In genomic region chr6:33716890-33717632, GRCh38 we compare ENCODE assay signal across 16 cellular contexts. TPM values are rescaled to one million over a fixed set of nuclear protein-coding genes. Genes with fewer than 3 reads are reported as not detected.
DNase-seq lines count a peak whose midpoint lies in the region; ATAC-seq and TF ChIP-seq lines count a peak whose summit lies in the region.
"Had no signal": no experiment of that assay in that cellular context is flagged by ENCODE, and none has a peak within 500 bp of the region (broad histone marks: within the 10 kb centered on the region; RNA-seq: fewer than 3 reads in every experiment).

No MANE protein-coding gene starts in this region.

- H3K36me3 Mint-ChIP-seq in activated T-helper 1 cell treated with anti-CD3 and anti-CD28 coated beads, Interleukin-12 subunit alpha, Interleukin-12 subunit beta, Interleukin-2, Interleukin-4 antibody, amounts not matched to agents 30 ng/mL and 10 ng/mL and 1 ng/mL, durations not matched to agents 14 hours and 24 hours and 36 hours (ENCODE audit: low read depth): no peaks in the 10 kb centered on the region
- H3K36me3 Mint-ChIP-seq: brain; memory B cell; neural progenitor cell; stimulated activated naive B cell treated with anti-CD40 and anti-IgM and Interleukin-4, amounts not matched to agents 10 μg/mL and 1 μg/mL and 100 μg/mL, for 72 hours had no signal

- no peak overlapping the region for H3K4me3 Mint-ChIP-seq in activated T-helper 1 cell treated with anti-CD3 and anti-CD28 coated beads, Interleukin-12 subunit alpha, Interleukin-12 subunit beta, Interleukin-2, Interleukin-4 antibody, amounts not matched to agents 30 ng/mL and 10 ng/mL and 1 ng/mL, durations not matched to agents 14 hours and 24 hours and 36 hours
- H3K4me3 Mint-ChIP-seq: memory B cell; neural progenitor cell; stimulated activated naive B cell treated with anti-CD40 and anti-IgM and Interleukin-4, amounts not matched to agents 10 μg/mL and 1 μg/mL and 100 μg/mL, for 72 hours had no signal

- H3K4me1 Mint-ChIP-seq in activated T-helper 1 cell treated with anti-CD3 and anti-CD28 coated beads, Interleukin-12 subunit alpha, Interleukin-12 subunit beta, Interleukin-2, Interleukin-4 antibody, amounts not matched to agents 30 ng/mL and 10 ng/mL and 1 ng/mL, durations not matched to agents 14 hours and 24 hours and 36 hours (ENCODE audit: low read depth): peaks cover 1% of the 10 kb centered on the region

- no peak for TF ChIP-seq CTCF in epithelial cell of esophagus (IDR thresholded peaks at IDR 0.05; ENCODE audit: insufficient read depth, low read depth, low read length, missing control alignments)
- TF ChIP-seq CTCF in psoas muscle (IDR thresholded peaks at IDR 0.05): no peak

- intact Hi-C loops in psoas muscle (cut with DNase I): no loop called here
- intact Hi-C loops in activated T-helper 1 cell treated with anti-CD3 and anti-CD28 coated beads, Interleukin-12 subunit alpha, Interleukin-12 subunit beta, Interleukin-2, Interleukin-4 antibody, amounts not matched to agents 30 ng/mL and 10 ng/mL and 1 ng/mL, durations not matched to agents 14 hours and 24 hours and 36 hours (cut with micrococcal nuclease): loop anchor here (10.0 kb wide), 1 partner anchor 512 kb away; the partner anchor contains the start of genes HSD17B8, RING1, RXRB and SLC39A7

- H3K27ac Mint-ChIP-seq in activated T-helper 1 cell treated with anti-CD3 and anti-CD28 coated beads, Interleukin-12 subunit alpha, Interleukin-12 subunit beta, Interleukin-2, Interleukin-4 antibody, amounts not matched to agents 30 ng/mL and 10 ng/mL and 1 ng/mL, durations not matched to agents 14 hours and 24 hours and 36 hours: no peak overlapping the region
- H3K27ac Mint-ChIP-seq: memory B cell; neural progenitor cell; stimulated activated naive B cell treated with anti-CD40 and anti-IgM and Interleukin-4, amounts not matched to agents 10 μg/mL and 1 μg/mL and 100 μg/mL, for 72 hours had no signal

- no peak overlapping the region for H3K4me3 ChIP-seq in epithelial cell of esophagus (ENCODE audit: low read length)
- no peak overlapping the region for H3K4me3 ChIP-seq in psoas muscle
- H3K4me3 ChIP-seq: dorsolateral prefrontal cortex, neural progenitor cell had no signal

- H3K27me3 ChIP-seq in psoas muscle (ENCODE audit: insufficient read depth in 3 of 3, low read length in 2 of 3): no peaks in the 10 kb centered on the region
- H3K27me3 ChIP-seq: dorsolateral prefrontal cortex, neural progenitor cell had no signal

- H3K27ac ChIP-seq in psoas muscle: peak overlapping the region; percentile 9
- H3K27ac ChIP-seq: neural progenitor cell had no signal

- H3K36me3 ChIP-seq in psoas muscle (ENCODE audit: insufficient read depth in 1 of 2, low read depth in 1 of 2): peaks cover 0 to 9% of the 10 kb centered on the region in 2 donors
- H3K36me3 ChIP-seq: neural progenitor cell had no signal

- DNase-seq in DMS53 treated with DMSO at 0.1 percent for 48 hours (lab: John Stamatoyannopoulos, UW; ENCODE audit: unreplicated experiment) (peak; percentile 91), NCI-H748 (lab: John Stamatoyannopoulos, UW; ENCODE audit: unreplicated experiment) (peak; percentile 67), epithelial cell of esophagus (ENCODE audit: low read depth) (peak; percentile 71), psoas muscle (no peak), hippocampal formation (lab: John Stamatoyannopoulos, UW) (no peak), HuH-7 (ENCODE audit: low spot score) (no peak), NCI-H2107 treated with DMSO at 0.1 percent for 48 hours (lab: John Stamatoyannopoulos, UW; ENCODE audit: unreplicated experiment) (no peak)
- DNase-seq in activated T-helper 1 cell treated with anti-CD3 and anti-CD28 coated beads, Interleukin-12 subunit alpha, Interleukin-12 subunit beta, Interleukin-2, Interleukin-4 antibody, amounts not matched to agents 30 ng/mL and 10 ng/mL and 1 ng/mL, durations not matched to agents 14 hours and 24 hours and 36 hours (ENCODE audit: low spot score): no peak
- DNase-seq: activated naive CD4-positive, alpha-beta T cell treated with Interleukin-2 at 50 U/mL for 16 hours; dorsolateral prefrontal cortex; stimulated activated naive B cell treated with anti-CD40 and anti-IgM and Interleukin-4, amounts not matched to agents 10 μg/mL and 1 μg/mL and 100 μg/mL, for 72 hours; T-helper 1 cell had no signal

- H3K4me1 ChIP-seq in psoas muscle: peaks cover 6% of the 10 kb centered on the region
- H3K4me1 ChIP-seq: neural progenitor cell had no signal

- H3K9me3 ChIP-seq in psoas muscle: no peaks in the 10 kb centered on the region

- WGBS in psoas muscle, 3 donors: 81 to 87% (median 82%) methylated on average over 8 of the region's 8 CpGs

- H3K27me3 Mint-ChIP-seq in activated T-helper 1 cell treated with anti-CD3 and anti-CD28 coated beads, Interleukin-12 subunit alpha, Interleukin-12 subunit beta, Interleukin-2, Interleukin-4 antibody, amounts not matched to agents 30 ng/mL and 10 ng/mL and 1 ng/mL, durations not matched to agents 14 hours and 24 hours and 36 hours (ENCODE audit: insufficient read depth): peaks cover 11% of the 10 kb centered on the region
- H3K27me3 Mint-ChIP-seq: memory B cell had no signal

- no peaks in the 10 kb centered on the region for H3K9me3 Mint-ChIP-seq in activated T-helper 1 cell treated with anti-CD3 and anti-CD28 coated beads, Interleukin-12 subunit alpha, Interleukin-12 subunit beta, Interleukin-2, Interleukin-4 antibody, amounts not matched to agents 30 ng/mL and 10 ng/mL and 1 ng/mL, durations not matched to agents 14 hours and 24 hours and 36 hours
- H3K9me3 Mint-ChIP-seq: brain; memory B cell; neural progenitor cell; stimulated activated naive B cell treated with anti-CD40 and anti-IgM and Interleukin-4, amounts not matched to agents 10 μg/mL and 1 μg/mL and 100 μg/mL, for 72 hours had no signal

- ATAC-seq in psoas muscle: no peak
- ATAC-seq: Panc1; stimulated activated naive B cell treated with anti-CD40 and anti-IgM and Interleukin-4, amounts not matched to agents 10 μg/mL and 1 μg/mL and 100 μg/mL, for 72 hours had no signal

RNA-seq across cellular contexts. Expression of gene UQCC2, which starts 5.6 kb away (rescaled TPM):
- total RNA-seq in psoas muscle: 100 to 1,000 TPM; 118 to 184 (median 145) TPM
- polyA plus RNA-seq in psoas muscle: 100 to 1,000 TPM; 129 to 158 (median 141) TPM
- 123 and 139 TPM in 2 replicates for total RNA-seq in activated T-helper 1 cell treated with anti-CD3 and anti-CD28 coated beads, Interleukin-12 subunit alpha, Interleukin-12 subunit beta, Interleukin-2, Interleukin-4 antibody, amounts not matched to agents 30 ng/mL and 10 ng/mL and 1 ng/mL, durations not matched to agents 14 hours and 24 hours and 36 hours

RNA-seq across cellular contexts. Expression of gene IP6K3, which starts 29.6 kb away (rescaled TPM):
- total RNA-seq in psoas muscle: 100 to 1,000 TPM; 113 to 363 (median 306) TPM
- 100 to 1,000 TPM in 2 of 3 donors, 10 to 100 TPM in 1; 95.7 to 220 (median 175) TPM for polyA plus RNA-seq in psoas muscle
- total RNA-seq in activated T-helper 1 cell treated with anti-CD3 and anti-CD28 coated beads, Interleukin-12 subunit alpha, Interleukin-12 subunit beta, Interleukin-2, Interleukin-4 antibody, amounts not matched to agents 30 ng/mL and 10 ng/mL and 1 ng/mL, durations not matched to agents 14 hours and 24 hours and 36 hours: not detected in 2 replicates

Comparison
In these comparisons a context has a peak if more than half of its experiments do, and no peak if none do; other contexts are left out.
1. DNase-seq: peak in DMS53 treated with DMSO at 0.1 percent for 48 hours (single experiment), NCI-H748 (single experiment) and epithelial cell of esophagus (single experiment); none in psoas muscle (0 of 2), hippocampal formation (0 of 2), HuH-7 (single experiment), NCI-H2107 treated with DMSO at 0.1 percent for 48 hours (single experiment) and activated T-helper 1 cell treated with anti-CD3 and anti-CD28 coated beads, Interleukin-12 subunit alpha, Interleukin-12 subunit beta, Interleukin-2, Interleukin-4 antibody, amounts not matched to agents 30 ng/mL and 10 ng/mL and 1 ng/mL, durations not matched to agents 14 hours and 24 hours and 36 hours (single experiment).
2. RNA of gene IP6K3, which starts 29.6 kb away (total RNA-seq): 113 to 363 TPM in psoas muscle; not detected in activated T-helper 1 cell treated with anti-CD3 and anti-CD28 coated beads, Interleukin-12 subunit alpha, Interleukin-12 subunit beta, Interleukin-2, Interleukin-4 antibody, amounts not matched to agents 30 ng/mL and 10 ng/mL and 1 ng/mL, durations not matched to agents 14 hours and 24 hours and 36 hours; every median in the first group is over 100 times any median in the second.